ENCODE assay signal across 1 cellular context in the genomic region with DNA sequence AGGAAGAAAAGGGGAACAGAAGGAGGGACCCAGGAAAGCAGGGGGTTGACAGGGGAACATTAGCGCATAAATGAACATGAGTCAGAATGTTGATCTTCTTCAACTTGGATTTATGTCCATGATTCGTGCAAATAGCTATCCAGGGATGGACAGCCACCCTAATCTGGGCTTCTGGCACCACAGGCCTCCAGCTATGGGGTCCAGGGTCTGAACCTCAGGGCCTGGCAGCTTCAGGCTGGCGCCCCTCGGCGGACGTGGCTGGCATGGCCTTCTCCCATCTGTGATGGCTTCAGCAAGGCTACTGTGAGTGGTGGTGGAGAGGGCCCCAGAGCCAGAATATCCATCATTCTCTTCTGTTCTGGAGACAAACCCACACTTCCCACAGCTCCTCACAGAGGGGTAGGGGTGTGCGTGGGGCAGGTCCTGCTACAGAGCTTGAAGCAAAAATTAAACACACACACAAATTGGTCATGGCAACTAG.
TF ChIP-seq lines count a peak whose summit lies in the region.

No MANE protein-coding gene starts in this region.

TF ChIP-seq in HepG2, 621 proteins besides CTCF, POLR2A, EP300 and RAD21:
- TF ChIP-seq ZNF335 (CRISPR knock-in tag; IDR thresholded peaks at IDR 0.05) = no peak
- no peak for TF ChIP-seq NCOA1 (CRISPR knock-in tag; IDR thresholded peaks at IDR 0.05)
- 0 out of 2 replicates have a peak, but pooled peaks have one; percentile 13 for TF ChIP-seq ERF (CRISPR knock-in tag; IDR thresholded peaks at IDR 0.05)
- TF ChIP-seq YY1 (IDR thresholded peaks at IDR 0.05; ENCODE audit: insufficient read depth, insufficient replicate concordance, low read depth, low read length) = no peak
- peak; percentile 40 for TF ChIP-seq ZNF687 (CRISPR knock-in tag; IDR thresholded peaks at IDR 0.05)
- no peak for TF ChIP-seq RORA (CRISPR knock-in tag; IDR thresholded peaks at IDR 0.05)
- peak; percentile 36; the same call in 1 of the 2 replicates for TF ChIP-seq ZC3H13 (CRISPR knock-in tag; IDR thresholded peaks at IDR 0.05)
